In genomic region chr17:63447688-63448005, GRCh38 we compare ENCODE assay signal across 11 cellular contexts. TPM values are rescaled to one million over a fixed set of nuclear protein-coding genes. Genes with fewer than 3 reads are reported as not detected.
DNase-seq lines count a peak whose midpoint lies in the region; ATAC-seq and TF ChIP-seq lines count a peak whose summit lies in the region.
"Had no signal": no experiment of that assay in that cellular context is flagged by ENCODE, and none has a peak within 500 bp of the region (broad histone marks: within the 10 kb centered on the region; RNA-seq: fewer than 3 reads in every experiment).

No MANE protein-coding gene starts in this region.

- no peak overlapping the region for H3K9ac ChIP-seq in neural progenitor cell

- H3K36me3 ChIP-seq in MG63: peaks cover 5% of the 10 kb centered on the region; the same call in 1 of the 2 replicates
- no peaks in the 10 kb centered on the region for H3K36me3 ChIP-seq in neural progenitor cell
- no peaks in the 10 kb centered on the region for H3K36me3 ChIP-seq in brain microvascular endothelial cell (replicated peaks)

- no peaks in the 10 kb centered on the region for H4K20me1 ChIP-seq in neural progenitor cell (ENCODE audit: low read depth)

- in situ Hi-C loops in brain microvascular endothelial cell (cut with HindIII; ENCODE audit: low pct_ligation_motif_present, low sequenced_read_pairs): no loop called here

- H3K4me1 Mint-ChIP-seq in dendritic cell treated with granulocyte-macrophage colony-stimulating factor and Interleukin-4, amounts not matched to agents 40 ng/mL and 50 ng/mL, for 4 days (ENCODE audit: low read depth): peaks cover 48% of the 10 kb centered on the region
- H3K4me1 Mint-ChIP-seq in neural progenitor cell: peaks cover 28% of the 10 kb centered on the region

- H3K27ac ChIP-seq in neural progenitor cell (no peak overlapping the region), brain microvascular endothelial cell (no peak overlapping the region)

- H3K9me3 ChIP-seq in MG63 (no peaks in the 10 kb centered on the region), neural progenitor cell (ENCODE audit: low read depth) (no peaks in the 10 kb centered on the region)

- peak; percentile 19 for DNase-seq in COLO668 (lab: John Stamatoyannopoulos, UW; ENCODE audit: unreplicated experiment)
- peak; percentile 35 for DNase-seq in MG63
- DNase-seq in neural progenitor cell (ENCODE audit: low spot score): no peak
- no peak for DNase-seq in brain microvascular endothelial cell
- no peak for DNase-seq in activated CD4-positive, alpha-beta T cell treated with anti-CD3 and anti-CD28 coated beads for 48 hours
- DNase-seq: amniotic stem cell, SW 1271 had no signal

- intact Hi-C loops in dendritic cell treated with granulocyte-macrophage colony-stimulating factor and Interleukin-4, amounts not matched to agents 40 ng/mL and 50 ng/mL, for 4 days (cut with micrococcal nuclease): loop anchor here (2.0 kb wide), 2 partner anchors 13 to 29 kb away; partner anchors contain the start of gene ACE

- H3F3A ChIP-seq in neural progenitor cell (ENCODE audit: low read depth): peaks cover 10% of the 10 kb centered on the region

- peak overlapping the region; percentile 65 for H3K4me3 ChIP-seq in MG63
- H3K4me3 ChIP-seq in neural progenitor cell: no peak overlapping the region
- H3K4me3 ChIP-seq in brain microvascular endothelial cell (ENCODE audit: low read depth, low read length): no peak overlapping the region

- H3K27me3 Mint-ChIP-seq in dendritic cell treated with granulocyte-macrophage colony-stimulating factor and Interleukin-4, amounts not matched to agents 40 ng/mL and 50 ng/mL, for 4 days: peaks cover 33% of the 10 kb centered on the region
- peaks cover 14% of the 10 kb centered on the region for H3K27me3 Mint-ChIP-seq in neural progenitor cell (ENCODE audit: insufficient read depth, low read depth)

- H3K4me2 ChIP-seq in neural progenitor cell: no peak overlapping the region

- H2AFZ ChIP-seq in neural progenitor cell (replicated peaks): peak overlapping the region; percentile 13

- H3K36me3 Mint-ChIP-seq in dendritic cell treated with granulocyte-macrophage colony-stimulating factor and Interleukin-4, amounts not matched to agents 40 ng/mL and 50 ng/mL, for 4 days (ENCODE audit: low read depth): no peaks in the 10 kb centered on the region
- H3K36me3 Mint-ChIP-seq in neural progenitor cell: no peaks in the 10 kb centered on the region

- H3K9me3 Mint-ChIP-seq in dendritic cell treated with granulocyte-macrophage colony-stimulating factor and Interleukin-4, amounts not matched to agents 40 ng/mL and 50 ng/mL, for 4 days: no peaks in the 10 kb centered on the region
- H3K9me3 Mint-ChIP-seq in neural progenitor cell: no peaks in the 10 kb centered on the region

- TF ChIP-seq CTCF in neural progenitor cell (IDR thresholded peaks at IDR 0.05): no peak
- no peak for TF ChIP-seq CTCF in brain microvascular endothelial cell (IDR thresholded peaks at IDR 0.05; ENCODE audit: low read depth, low read length, missing control alignments)

- ATAC-seq in GM19023 (IDR thresholded peaks at IDR 0.05; ENCODE audit: unreplicated experiment) (no peak), GM18498 (IDR thresholded peaks at IDR 0.05; ENCODE audit: unreplicated experiment) (no peak)
- ATAC-seq: HCT116 had no signal

- peak overlapping the region; percentile 85 for H3K27ac Mint-ChIP-seq in dendritic cell treated with granulocyte-macrophage colony-stimulating factor and Interleukin-4, amounts not matched to agents 40 ng/mL and 50 ng/mL, for 4 days
- no peak overlapping the region for H3K27ac Mint-ChIP-seq in neural progenitor cell

- H3K27me3 ChIP-seq in MG63 (no peaks in the 10 kb centered on the region), neural progenitor cell (peaks cover 37% of the 10 kb centered on the region), brain microvascular endothelial cell (replicated peaks) (no peaks in the 10 kb centered on the region)

- no peaks in the 10 kb centered on the region for H3K4me1 ChIP-seq in neural progenitor cell

- no peaks in the 10 kb centered on the region for H3K79me2 ChIP-seq in neural progenitor cell (ENCODE audit: low read depth)

- no peak overlapping the region for H3K4me3 Mint-ChIP-seq in dendritic cell treated with granulocyte-macrophage colony-stimulating factor and Interleukin-4, amounts not matched to agents 40 ng/mL and 50 ng/mL, for 4 days
- H3K4me3 Mint-ChIP-seq in neural progenitor cell: no peak overlapping the region

RNA-seq across cellular contexts. Expression of gene CYB561, which starts 1.5 kb away (rescaled TPM):
- total RNA-seq in MG63 (2014; rRNA removed; shearing (Covaris generic); ENCODE audit: low replicate concordance): 18.6 and 42.8 TPM in 2 replicates
- 4.2 and 7.7 TPM in 2 replicates for total RNA-seq in neural progenitor cell (ENCODE audit: low replicate concordance)

RNA-seq across cellular contexts. Expression of gene ACE, which starts 29.2 kb away (rescaled TPM):
- 0.40 TPM in 1 of 2 replicates, not detected in the other for total RNA-seq in MG63 (2014; rRNA removed; shearing (Covaris generic); ENCODE audit: low replicate concordance)
- total RNA-seq in neural progenitor cell (ENCODE audit: low replicate concordance): 0.22 TPM in 1 of 2 replicates, not detected in the other

Comparison
In these comparisons a context has a peak if more than half of its experiments do, and no peak if none do; other contexts are left out.
1. DNase-seq: peak in COLO668 (single experiment) and MG63 (single experiment); none in neural progenitor cell (single experiment), brain microvascular endothelial cell (single experiment) and activated CD4-positive, alpha-beta T cell treated with anti-CD3 and anti-CD28 coated beads for 48 hours (single experiment).